11 cellular contexts compared by ENCODE assay signal in the genomic region with DNA sequence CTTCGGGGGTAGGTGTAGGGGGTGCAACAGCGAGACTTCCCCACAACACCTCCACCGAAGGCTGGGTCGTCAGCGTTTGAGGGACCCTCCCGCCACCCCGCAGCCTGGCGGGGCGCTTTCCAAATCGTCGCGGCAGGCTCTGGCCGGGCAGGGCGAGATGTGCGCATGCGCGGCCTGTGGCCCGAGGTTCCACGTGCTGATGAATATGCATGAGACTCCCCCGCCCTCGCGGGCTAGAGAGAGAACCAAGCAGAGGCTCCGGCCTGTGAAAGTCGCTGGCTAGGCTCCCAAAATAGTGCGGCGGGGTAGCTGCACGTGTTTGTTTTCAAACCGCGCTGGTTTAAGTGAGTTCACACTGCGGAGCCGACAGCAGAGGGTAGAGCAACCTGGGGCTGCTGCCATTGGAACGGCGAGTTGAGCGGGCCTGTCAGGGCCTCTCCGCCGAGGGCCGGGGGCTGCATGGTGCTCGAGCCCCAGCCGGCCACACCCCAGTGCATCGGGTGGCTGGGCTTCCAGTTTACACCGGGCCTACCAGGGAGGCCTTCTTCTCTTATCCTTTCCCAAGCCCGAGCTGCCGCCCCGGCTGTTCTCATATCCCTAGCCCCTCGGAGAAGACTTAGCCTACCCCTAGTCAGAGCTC.
DNase-seq lines count a peak whose midpoint lies in the region; ATAC-seq and TF ChIP-seq lines count a peak whose summit lies in the region.
"Had no signal": no experiment of that assay in that cellular context is flagged by ENCODE, and none has a peak within 500 bp of the region (broad histone marks: within the 10 kb centered on the region; RNA-seq: fewer than 3 reads in every experiment).

No MANE protein-coding gene starts in this region.

- H3K36me3 ChIP-seq in brain microvascular endothelial cell (replicated peaks), result no peaks in the 10 kb centered on the region
- H3K36me3 ChIP-seq: HAP-1 had no signal

- peak overlapping the region; percentile 48 for H3K4me3 ChIP-seq in brain microvascular endothelial cell (ENCODE audit: low read depth, low read length)
- H3K4me3 ChIP-seq: HAP-1, PC-9 had no signal

- in situ Hi-C loops in brain microvascular endothelial cell (cut with HindIII; ENCODE audit: low pct_ligation_motif_present, low sequenced_read_pairs), result loop anchor here (25.0 kb wide), 1 partner anchor 668 kb away; no protein-coding TSS in a partner anchor

- H3K27ac ChIP-seq in brain microvascular endothelial cell (peak overlapping the region; percentile 76), layer of hippocampus (ENCODE audit: low read depth, low read length) (peak overlapping the region; percentile 74)
- H3K27ac ChIP-seq: PC-9 had no signal

- no peaks in the 10 kb centered on the region for H3K27me3 ChIP-seq in brain microvascular endothelial cell (replicated peaks)
- peaks cover 13% of the 10 kb centered on the region for H3K27me3 ChIP-seq in layer of hippocampus (ENCODE audit: control insufficient read depth, insufficient read depth, low read length)

- DNase-seq in NCI-H2227 (lab: John Stamatoyannopoulos, UW; ENCODE audit: unreplicated experiment) (peak; percentile 32), NCI-H2227 treated with DMSO at 0.1 percent for 48 hours (lab: John Stamatoyannopoulos, UW) (no peak), brain microvascular endothelial cell (peak; percentile 94), superior temporal gyrus (ENCODE audit: extremely low spot score) (peak; percentile 58), kidney glomerular epithelial cell (lab: John Stamatoyannopoulos, UW) (no peak)
- DNase-seq: 8988T had no signal

- peak; percentile 1 for TF ChIP-seq CTCF in brain microvascular endothelial cell (IDR thresholded peaks at IDR 0.05; ENCODE audit: low read depth, low read length, missing control alignments)

- no peak for ATAC-seq in GM21360 (IDR thresholded peaks at IDR 0.05; ENCODE audit: unreplicated experiment)
- ATAC-seq in GM19452 (IDR thresholded peaks at IDR 0.05; ENCODE audit: unreplicated experiment), result no peak

Comparison
In these comparisons a context has a peak if more than half of its experiments do, and no peak if none do; other contexts are left out.
1. DNase-seq: peak in NCI-H2227 (single experiment), brain microvascular endothelial cell (single experiment) and superior temporal gyrus (single experiment); none in NCI-H2227 treated with DMSO at 0.1 percent for 48 hours (single experiment) and kidney glomerular epithelial cell (single experiment).